Comparison of ENCODE assay signal across 25 cellular contexts in genomic region chr15:22240951-22241350, GRCh38.
"Had no signal": no experiment of that assay in that cellular context is flagged by ENCODE, and none has a peak within 500 bp of the region (broad histone marks: within the 10 kb centered on the region; RNA-seq: fewer than 3 reads in every experiment).

No MANE protein-coding gene starts in this region.

- H3K27ac ChIP-seq: left ventricle myocardium inferior, ovary, skin epidermis, stomach, testis, thyroid gland, transverse colon, upper lobe of left lung, vagina had no signal

- ATAC-seq: mucosa of descending colon; naive thymus-derived CD4-positive, alpha-beta T cell; natural killer cell treated with Interleukin-12 subunit alpha and Interleukin-12 subunit beta and Interleukin-15 and Interleukin-18, amount 100 ng/mL, for 72 hours; right cardiac atrium; sciatic nerve; stimulated activated naive B cell treated with anti-CD40 and anti-IgM and Interleukin-4, amounts not matched to agents 10 μg/mL and 1 μg/mL and 100 μg/mL, for 72 hours; stimulated activated naive CD8-positive, alpha-beta T cell treated with anti-CD3 and anti-CD28 coated beads, Interleukin-15, Interleukin-2, amounts not matched to agents 100 U/mL and 50 U/mL, for 24 hours had no signal

- H3K4me3 ChIP-seq: left ventricle myocardium inferior, lung, mucosa of descending colon, ovary, skin epidermis, stomach, testis, thyroid gland, transverse colon, upper lobe of left lung, vagina had no signal

- H3K36me3 ChIP-seq: left ventricle myocardium inferior, ovary, stomach, thyroid gland, transverse colon, upper lobe of left lung, vagina had no signal

- H3K4me1 ChIP-seq: left ventricle myocardium inferior, stomach, testis, thyroid gland, transverse colon, upper lobe of left lung, vagina had no signal

- DNase-seq: islet precursor cell; left ventricle myocardium inferior; mesendoderm; midbrain; naive thymus-derived CD4-positive, alpha-beta T cell; ovary; retina; right cardiac atrium; stimulated activated CD4-positive, alpha-beta T cell treated with anti-CD3 and anti-CD28 coated beads, Interleukin-12 subunit alpha, Interleukin-12 subunit beta, amount 100 ng/mL, for 4 hours; stimulated activated CD4-positive, alpha-beta T cell treated with anti-CD3 and anti-CD28 coated beads, Interleukin-15, amount 100 ng/mL, for 24 hours; stimulated activated CD4-positive, alpha-beta T cell treated with anti-CD3 and anti-CD28 coated beads, Interleukin-2, amount 100 ng/mL, for 24 hours; stimulated activated CD4-positive, alpha-beta T cell treated with anti-CD3 and anti-CD28 coated beads, Interleukin-4, amount 100 ng/mL, for 1 hour; stimulated activated naive B cell treated with anti-CD40 and anti-IgM and Interleukin-4, amounts not matched to agents 10 μg/mL and 1 μg/mL and 100 μg/mL, for 72 hours; stimulated activated naive CD8-positive, alpha-beta T cell treated with anti-CD3 and anti-CD28 coated beads, Interleukin-15, Interleukin-2, amounts not matched to agents 100 U/mL and 50 U/mL, for 24 hours; stomach; testis; thyroid gland; transverse colon had no signal

- H3K27me3 ChIP-seq: ovary, testis, thyroid gland, transverse colon, upper lobe of left lung, vagina had no signal

- H3K9me3 ChIP-seq: ovary, stomach, testis, thyroid gland, transverse colon, upper lobe of left lung, vagina had no signal
